ENCODE assay signal across 10 cellular contexts in genomic region chr7:44080686-44081265, GRCh38. TPM values are rescaled to one million over a fixed set of nuclear protein-coding genes. Genes with fewer than 3 reads are reported as not detected.
DNase-seq lines count a peak whose midpoint lies in the region; ATAC-seq and TF ChIP-seq lines count a peak whose summit lies in the region.
"Had no signal": no experiment of that assay in that cellular context is flagged by ENCODE, and none has a peak within 500 bp of the region (broad histone marks: within the 10 kb centered on the region; RNA-seq: fewer than 3 reads in every experiment).

No MANE protein-coding gene starts in this region.

- peaks cover 1% of the 10 kb centered on the region for H3K27me3 Mint-ChIP-seq in activated naive CD8-positive, alpha-beta T cell treated with anti-CD3 and anti-CD28 coated beads, Interleukin-2, amount 50 U/mL, for 24 hours
- no peaks in the 10 kb centered on the region for H3K27me3 Mint-ChIP-seq in memory B cell

- WGBS in heart left ventricle, 4 donors, result 70 to 78% (median 76%) methylated on average over 11 of the region's 11 CpGs

- H3K4me1 ChIP-seq in heart left ventricle (peaks cover 3 to 61% (median 30%) of the 10 kb centered on the region in 12 donors), vagina (peaks cover 44% of the 10 kb centered on the region)

- no peaks in the 10 kb centered on the region for H3K9me3 Mint-ChIP-seq in activated naive CD8-positive, alpha-beta T cell treated with anti-CD3 and anti-CD28 coated beads, Interleukin-2, amount 50 U/mL, for 24 hours
- H3K9me3 Mint-ChIP-seq in memory B cell, result no peaks in the 10 kb centered on the region

- intact Hi-C loops in heart left ventricle (cut with DNase I), result loop anchor here in 4 of 10 donors (5.0 kb wide), 3 partner anchors 33 to 122 kb away; partner anchors contain the start of genes POLD2 (in 4 of the 4) and YKT6 (in 1 of the 4)
- intact Hi-C loops in Right ventricle myocardium superior (cut with DNase I), result loop anchor here (5.0 kb wide), 1 partner anchor 42 kb away; the partner anchor contains the start of gene POLD2
- intact Hi-C loops in vagina (cut with DNase I), result no loop called here

- no peaks in the 10 kb centered on the region for H3K9me3 ChIP-seq in heart left ventricle
- no peaks in the 10 kb centered on the region for H3K9me3 ChIP-seq in vagina

- TF ChIP-seq CTCF in heart left ventricle (IDR thresholded peaks at IDR 0.05), result no peak
- TF ChIP-seq CTCF in vagina (IDR thresholded peaks at IDR 0.05), result no peak

- H3K4me1 Mint-ChIP-seq in activated naive CD8-positive, alpha-beta T cell treated with anti-CD3 and anti-CD28 coated beads, Interleukin-2, amount 50 U/mL, for 24 hours, result peaks cover 61% of the 10 kb centered on the region
- peaks cover 18% of the 10 kb centered on the region for H3K4me1 Mint-ChIP-seq in memory B cell

- peak in 1 of 5 donors; percentile 23 for DNase-seq in heart left ventricle
- no peak for DNase-seq in Right ventricle myocardium superior
- no peak for DNase-seq in activated naive CD8-positive, alpha-beta T cell treated with anti-CD3 and anti-CD28 coated beads, Interleukin-2, amount 50 U/mL, for 24 hours
- DNase-seq in memory B cell (ENCODE audit: low spot score in 2 of 2), result no peak
- no peak for DNase-seq in vagina (ENCODE audit: extremely low spot score in 2 of 2)
- DNase-seq in activated CD4-positive, CD25-positive, alpha-beta regulatory T cell (lab: John Stamatoyannopoulos, UW), result no peak
- DNase-seq: T1000 had no signal

- ATAC-seq in heart left ventricle (no peak), Right ventricle myocardium superior (ENCODE audit: poor library complexity) (no peak), memory B cell (ENCODE audit: low read depth) (no peak), HG03378 (IDR thresholded peaks at IDR 0.05; ENCODE audit: unreplicated experiment) (no peak), HG03025 (IDR thresholded peaks at IDR 0.05; ENCODE audit: low FRiP score, unreplicated experiment) (no peak)
- ATAC-seq in activated naive CD8-positive, alpha-beta T cell treated with anti-CD3 and anti-CD28 coated beads, Interleukin-2, amount 50 U/mL, for 24 hours, result no peak

- TF ChIP-seq POLR2A in heart left ventricle (IDR thresholded peaks at IDR 0.05), result no peak
- TF ChIP-seq POLR2A in vagina (IDR thresholded peaks at IDR 0.05), result no peak

- H3K36me3 ChIP-seq in heart left ventricle (peaks cover 0 to 53% (median 46%) of the 10 kb centered on the region in 9 donors), vagina (peaks cover 0 to 42% of the 10 kb centered on the region in 2 donors)

- peak overlapping the region; percentile 87 for H3K4me3 Mint-ChIP-seq in activated naive CD8-positive, alpha-beta T cell treated with anti-CD3 and anti-CD28 coated beads, Interleukin-2, amount 50 U/mL, for 24 hours
- peak overlapping the region; percentile 87 for H3K4me3 Mint-ChIP-seq in memory B cell

- H3K27ac ChIP-seq in heart left ventricle, result peak overlapping the region in 10 of 12 donors; percentile 17 to 97 (median 90)
- peak overlapping the region; percentile 89 for H3K27ac ChIP-seq in vagina

- H3K27ac Mint-ChIP-seq in activated naive CD8-positive, alpha-beta T cell treated with anti-CD3 and anti-CD28 coated beads, Interleukin-2, amount 50 U/mL, for 24 hours, result peak overlapping the region; percentile 95
- peak overlapping the region; percentile 93 for H3K27ac Mint-ChIP-seq in memory B cell

- H3K4me3 ChIP-seq in heart left ventricle, result peak overlapping the region in 5 of 12 donors; percentile 82 to 98 (median 92)
- H3K4me3 ChIP-seq in vagina, result no peak overlapping the region

- H3K36me3 Mint-ChIP-seq in activated naive CD8-positive, alpha-beta T cell treated with anti-CD3 and anti-CD28 coated beads, Interleukin-2, amount 50 U/mL, for 24 hours (ENCODE audit: low read depth), result peaks cover 28% of the 10 kb centered on the region
- peaks cover 16% of the 10 kb centered on the region for H3K36me3 Mint-ChIP-seq in memory B cell

- H3K27me3 ChIP-seq in heart left ventricle (no peaks in the 10 kb centered on the region), vagina (no peaks in the 10 kb centered on the region)

RNA-seq across cellular contexts. Expression of gene POLM, which starts 1.6 kb away (rescaled TPM):
- total RNA-seq in heart left ventricle (10 to 100 TPM; 10.1 to 24.3 (median 14.0) TPM), Right ventricle myocardium superior (15.5 TPM), vagina (31.4 TPM)
- 10 to 100 TPM; 10.3 to 13.7 TPM for polyA plus RNA-seq in heart left ventricle

RNA-seq across cellular contexts. Expression of gene PGAM2, which starts 15.4 kb away (rescaled TPM):
- total RNA-seq in heart left ventricle (1,000 to 10,000 TPM in 1 of 9 donors, 100 to 1,000 TPM in 8; 300 to 1,183 (median 555) TPM), Right ventricle myocardium superior (1,131 TPM), vagina (not detected)
- polyA plus RNA-seq in heart left ventricle, result 1,000 to 10,000 TPM in 1 of 2 donors, 100 to 1,000 TPM in 1; 242 to 2,064 TPM
- polyA plus RNA-seq: neural cell had no signal

RNA-seq across cellular contexts. Expression of gene AEBP1, which starts 23.4 kb away (rescaled TPM):
- total RNA-seq in heart left ventricle (10 to 100 TPM; 15.2 to 51.1 (median 25.4) TPM), Right ventricle myocardium superior (12.4 TPM), vagina (321 TPM)
- polyA plus RNA-seq in heart left ventricle, result 10 to 100 TPM; 10.9 to 20.2 TPM

RNA-seq across cellular contexts. Expression of gene DBNL, which starts 36.3 kb away (rescaled TPM):
- total RNA-seq in heart left ventricle (10 to 100 TPM; 29.9 to 76.7 (median 42.9) TPM), Right ventricle myocardium superior (28.0 TPM), vagina (100 TPM)
- 10 to 100 TPM; 39.3 to 86.3 TPM for polyA plus RNA-seq in heart left ventricle

RNA-seq across cellular contexts. Expression of gene POLD2, which starts 42.6 kb away (rescaled TPM):
- 100 to 1,000 TPM in 1 of 9 donors, 10 to 100 TPM in 8; 74.1 to 150 (median 89.2) TPM for total RNA-seq in heart left ventricle
- 100 to 1,000 TPM in 1 of 2 donors, 10 to 100 TPM in 1; 67.0 to 176 TPM for polyA plus RNA-seq in heart left ventricle
- 75.3 TPM for total RNA-seq in Right ventricle myocardium superior
- 42.0 TPM for total RNA-seq in vagina

Comparison
In these comparisons a context has a peak if more than half of its experiments do, and no peak if none do; other contexts are left out.
1. RNA of gene PGAM2, which starts 15.4 kb away (total RNA-seq): 1,131 TPM in Right ventricle myocardium superior (single experiment) and 300 to 1,183 TPM in heart left ventricle; not detected in vagina (single experiment); every median in the first group is over 100 times any median in the second.